10 cellular contexts compared by ENCODE assay signal in genomic region chr12:111777345-111778045, GRCh38. TPM values are rescaled to one million over a fixed set of nuclear protein-coding genes. Genes with fewer than 3 reads are reported as not detected.
DNase-seq lines count a peak whose midpoint lies in the region; ATAC-seq and TF ChIP-seq lines count a peak whose summit lies in the region.
"Had no signal": no experiment of that assay in that cellular context is flagged by ENCODE, and none has a peak within 500 bp of the region (broad histone marks: within the 10 kb centered on the region; RNA-seq: fewer than 3 reads in every experiment).

No MANE protein-coding gene starts in this region.

- H3K27me3 Mint-ChIP-seq in H9 (ENCODE audit: low read depth), result no peaks in the 10 kb centered on the region; the same call in 1 of the 2 replicates

- no peak for DNase-seq in H9
- peak; percentile 86 for DNase-seq in colonic mucosa
- DNase-seq in medulla oblongata (ENCODE audit: extremely low spot score), result peak; percentile 70
- no peak for DNase-seq in NCI-H1105 (lab: John Stamatoyannopoulos, UW)
- no peak for DNase-seq in AG20443 (ENCODE audit: low spot score)
- no peak for DNase-seq in T1000 (lab: John Stamatoyannopoulos, UW)
- DNase-seq: NCI-H2171 treated with DMSO at 0.1 percent for 48 hours had no signal

- H3K14ac ChIP-seq in H9 (ENCODE audit: insufficient read depth, low read length), result no peak overlapping the region; the same call in 1 of the 2 replicates

- H3K9me3 Mint-ChIP-seq in H9, result no peaks in the 10 kb centered on the region; a peak in 1 of 5 replicates
- H3K9me3 Mint-ChIP-seq: naive thymus-derived CD8-positive, alpha-beta T cell had no signal

- H2AFZ ChIP-seq in H9 (ENCODE audit: low read length), result no peak overlapping the region

- no peak overlapping the region for H2BK120ac ChIP-seq in H9 (ENCODE audit: low read depth, low read length, poor library complexity, severe bottlenecking)

- TF ChIP-seq CTCF in H9 (conservative IDR thresholded peaks at IDR 0.05), result no peak
- no peak for TF ChIP-seq CTCF in colonic mucosa (IDR thresholded peaks at IDR 0.05)

- H4K5ac ChIP-seq in H9 (ENCODE audit: insufficient read length, low read depth, low read length), result peak overlapping the region; percentile 57

- H3K27ac Mint-ChIP-seq in H9, result no peak overlapping the region
- H3K27ac Mint-ChIP-seq: naive thymus-derived CD8-positive, alpha-beta T cell had no signal

- peaks cover 20 to 28% (median 24%) of the 10 kb centered on the region in 3 experiments; a peak in 6 of 7 replicates for H3K36me3 Mint-ChIP-seq in H9 (ENCODE audit: insufficient read depth in 1 of 3, low read depth in 3 of 3)
- H3K36me3 Mint-ChIP-seq: naive thymus-derived CD8-positive, alpha-beta T cell had no signal

- H2BK15ac ChIP-seq in H9 (ENCODE audit: low read depth, low read length), result no peak overlapping the region

- H3K4me1 ChIP-seq in H9 (ENCODE audit: insufficient read depth, low read length) (peaks cover 5% of the 10 kb centered on the region; the same call in 1 of the 2 replicates), colonic mucosa (peaks cover 44% of the 10 kb centered on the region)

- no peak overlapping the region for H3K27ac ChIP-seq in H9 (ENCODE audit: insufficient read length, low read depth, low read length)
- H3K27ac ChIP-seq in colonic mucosa, result peak overlapping the region; percentile 89
- H3K27ac ChIP-seq in temporal lobe (ENCODE audit: low read depth, low read length), result peak overlapping the region; percentile 27

- H3K4me1 Mint-ChIP-seq in H9, result peaks cover 26 to 29% of the 10 kb centered on the region in 2 experiments

- H3K9ac ChIP-seq in H9 (ENCODE audit: extremely low read depth, insufficient read length, low read length), result no peak overlapping the region
- peak overlapping the region; percentile 67 to 72 for H3K9ac ChIP-seq in colonic mucosa (ENCODE audit: low read depth in 2 of 2, low read length in 2 of 2)

- no peak overlapping the region for H2BK20ac ChIP-seq in H9 (ENCODE audit: low read depth, low read length, poor library complexity, severe bottlenecking)

- no peak overlapping the region for H3K4me3 ChIP-seq in colonic mucosa

- H3K56ac ChIP-seq in H9 (ENCODE audit: insufficient read length, low read depth, low read length), result no peak overlapping the region

- H3K18ac ChIP-seq in H9 (ENCODE audit: insufficient read length, low read depth, low read length), result no peak overlapping the region

- no peaks in the 10 kb centered on the region for H3K27me3 ChIP-seq in H9 (ENCODE audit: insufficient read depth, low read length)
- no peaks in the 10 kb centered on the region for H3K27me3 ChIP-seq in colonic mucosa

- H3K23me2 ChIP-seq in H9 (ENCODE audit: insufficient read length, low read depth, low read length, poor library complexity, severe bottlenecking), result no peaks in the 10 kb centered on the region

- 0 out of 2 replicates have a peak, but pooled peaks cover 2% of the 10 kb centered on the region for H3K79me2 ChIP-seq in H9 (ENCODE audit: insufficient read depth, low read length)

- H3K23ac ChIP-seq in H9 (ENCODE audit: insufficient read length, low read depth, low read length), result no peak overlapping the region

- no peak overlapping the region for H4K91ac ChIP-seq in H9 (ENCODE audit: insufficient read length, low read depth, low read length)

- H3K9me3 ChIP-seq in H9 (ENCODE audit: control insufficient read depth, low read depth, low read length) (no peaks in the 10 kb centered on the region), colonic mucosa (no peaks in the 10 kb centered on the region)

- no peak overlapping the region for H4K8ac ChIP-seq in H9 (replicated peaks; ENCODE audit: insufficient read length, low read depth, low read length)

- H3K4ac ChIP-seq in H9 (ENCODE audit: low read depth, low read length), result no peak overlapping the region

- H2BK5ac ChIP-seq in H9 (ENCODE audit: insufficient read length, low read length), result no peak overlapping the region

- peaks cover 2% of the 10 kb centered on the region for H4K20me1 ChIP-seq in H9 (ENCODE audit: control insufficient read depth, insufficient read depth, insufficient read length)

- no peak overlapping the region for H2AK5ac ChIP-seq in H9 (ENCODE audit: insufficient read length, low read length)

- WGBS in H9 (ENCODE audit: extremely low coverage, insufficient read length, low lambda C conversion rate), result no CpG with 5 or more reads among the region's 16 CpGs

- no peak overlapping the region for H3K4me3 Mint-ChIP-seq in H9
- H3K4me3 Mint-ChIP-seq: naive thymus-derived CD8-positive, alpha-beta T cell had no signal

- no peaks in the 10 kb centered on the region for H3K36me3 ChIP-seq in colonic mucosa

- ATAC-seq in GM21619 (IDR thresholded peaks at IDR 0.05; ENCODE audit: unreplicated experiment), result no peak
- ATAC-seq: naive thymus-derived CD8-positive, alpha-beta T cell had no signal

- H2BK12ac ChIP-seq in H9 (ENCODE audit: insufficient read length, low read depth, low read length), result no peak overlapping the region

- no peaks in the 10 kb centered on the region for H3K79me1 ChIP-seq in H9 (ENCODE audit: insufficient read depth, low read depth, low read length, poor library complexity, severe bottlenecking)

- H3K4me2 ChIP-seq in H9 (ENCODE audit: insufficient read depth, insufficient read length, low read length), result no peak overlapping the region

- no peak overlapping the region for H3T11ph ChIP-seq in H9 (ENCODE audit: low read length)

- intact Hi-C loops in colonic mucosa (cut with DNase I), result no loop called here

RNA-seq across cellular contexts. Expression of gene ALDH2, which starts 10.8 kb away (rescaled TPM):
- 44.0 and 50.1 TPM in 2 replicates for total RNA-seq in H9 (2021)
- 100 to 1,000 TPM; 240 to 398 TPM for total RNA-seq in colonic mucosa
- total RNA-seq in temporal lobe, result 11.1 TPM

Comparison
In these comparisons a context has a peak if more than half of its experiments do, and no peak if none do; other contexts are left out.
1. DNase-seq: peak in colonic mucosa (single experiment) and medulla oblongata (single experiment); none in H9 (single experiment), NCI-H1105 (single experiment), AG20443 (single experiment) and T1000 (single experiment).